ENCODE assay signal across 8 cellular contexts in genomic region chr15:71532994-71533393, GRCh38.
DNase-seq lines count a peak whose midpoint lies in the region; ATAC-seq and TF ChIP-seq lines count a peak whose summit lies in the region.

No MANE protein-coding gene starts in this region.

- DNase-seq in AG09319 (ENCODE audit: extremely low read depth, low read depth) (no peak), H4 (ENCODE audit: low spot score) (peak; percentile 36), Panc1 (ENCODE audit: low read depth, low spot score) (peak; percentile 10), fibroblast of the conjunctiva (ENCODE audit: low read depth) (peak; percentile 8)
- no peak for DNase-seq in activated effector memory CD4-positive, alpha-beta T cell treated with Interleukin-2 at 50 U/mL for 16 hours
- DNase-seq in activated CD4-positive, alpha-beta T cell treated with anti-CD3 and anti-CD28 coated beads for 4 hours: no peak

- no peaks in the 10 kb centered on the region for H3K27me3 ChIP-seq in Panc1 (ENCODE audit: control insufficient read depth, insufficient read depth, low read length)

- no peaks in the 10 kb centered on the region for H3K4me1 ChIP-seq in Panc1 (ENCODE audit: control insufficient read depth, insufficient read depth, low read length)

- no peaks in the 10 kb centered on the region for H3K9me3 ChIP-seq in Panc1 (ENCODE audit: control insufficient read depth, insufficient read depth, low read depth, low read length)

- intact Hi-C loops in Panc1 (cut with micrococcal nuclease; ENCODE audit: unreplicated experiment): no loop called here

- H3K4me3 ChIP-seq in Panc1 (ENCODE audit: low read depth in 2 of 2, low read length in 2 of 2): no peak overlapping the region

- no TSS peak for BruUV-seq in Panc1 (replicated peaks; lab: Mats Ljungman, UMichigan)

- H3K27ac ChIP-seq in Panc1 (ENCODE audit: low read length): no peak overlapping the region

- CTCF ChIA-PET in Panc1 (lab: Charles Lee): no interaction called here

- POLR2A ChIA-PET in Panc1 (lab: Charles Lee): interaction anchor here (0.6 kb wide), 1 partner anchor 46 kb away, joined by 7 read pairs; no protein-coding TSS in a partner anchor

- in situ Hi-C loops in Panc1 (cut with HindIII; ENCODE audit: low pct_unique_long_range_greater_than_20kb, low sequenced_read_pairs): no loop called here

- TF ChIP-seq CTCF in AG09319 (IDR thresholded peaks at IDR 0.05; ENCODE audit: low read depth, low read length): peak; percentile 52
- peak; percentile 82 for TF ChIP-seq CTCF in Panc1 (IDR thresholded peaks at IDR 0.05)

- no peaks in the 10 kb centered on the region for H3K36me3 ChIP-seq in Panc1 (ENCODE audit: control insufficient read depth, insufficient read depth, low read length)

- ATAC-seq in Panc1 (peak; percentile 58; the same call in 1 of the 2 replicates), GM21786 (IDR thresholded peaks at IDR 0.05; ENCODE audit: unreplicated experiment) (no peak), HG02763 (IDR thresholded peaks at IDR 0.05; ENCODE audit: unreplicated experiment) (no peak)

Comparison
In these comparisons a context has a peak if more than half of its experiments do, and no peak if none do; other contexts are left out.
1. DNase-seq: peak in H4 (single experiment), Panc1 (single experiment) and fibroblast of the conjunctiva (single experiment); none in AG09319 (single experiment), activated effector memory CD4-positive, alpha-beta T cell treated with Interleukin-2 at 50 U/mL for 16 hours (single experiment) and activated CD4-positive, alpha-beta T cell treated with anti-CD3 and anti-CD28 coated beads for 4 hours (0 of 2).